1 cellular context compared by ENCODE assay signal in the genomic region with DNA sequence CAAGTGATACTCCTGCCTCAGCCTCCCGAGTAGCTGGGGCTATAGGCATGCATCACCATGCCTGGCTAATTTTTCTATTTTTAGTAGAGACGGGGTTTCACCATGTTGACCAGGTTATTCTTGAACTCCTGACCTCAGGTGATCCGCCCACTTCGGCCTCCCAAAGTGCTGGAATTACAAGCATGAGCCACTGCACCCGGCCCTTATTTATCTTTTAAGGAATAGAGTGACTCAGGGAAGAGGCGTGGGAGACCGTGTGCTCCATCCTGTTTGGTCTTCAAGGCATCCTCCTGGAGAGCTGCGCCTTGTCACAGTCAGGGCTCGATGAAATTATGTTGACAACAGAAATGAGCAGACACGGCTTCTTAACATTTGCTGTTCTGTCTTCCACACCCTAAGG.
A peak's percentile ranks its signal among the peaks of the same experiment; 100 is the strongest.
TF ChIP-seq lines count a peak whose summit lies in the region.

No MANE protein-coding gene starts in this region.

TF ChIP-seq in K562, 482 proteins besides CTCF, POLR2A, EP300 and RAD21 (continued from another document):
- TF ChIP-seq EGR1 (conservative IDR thresholded peaks at IDR 0.05) = peak; percentile 48
